23 cellular contexts compared by ENCODE assay signal in the genomic region with DNA sequence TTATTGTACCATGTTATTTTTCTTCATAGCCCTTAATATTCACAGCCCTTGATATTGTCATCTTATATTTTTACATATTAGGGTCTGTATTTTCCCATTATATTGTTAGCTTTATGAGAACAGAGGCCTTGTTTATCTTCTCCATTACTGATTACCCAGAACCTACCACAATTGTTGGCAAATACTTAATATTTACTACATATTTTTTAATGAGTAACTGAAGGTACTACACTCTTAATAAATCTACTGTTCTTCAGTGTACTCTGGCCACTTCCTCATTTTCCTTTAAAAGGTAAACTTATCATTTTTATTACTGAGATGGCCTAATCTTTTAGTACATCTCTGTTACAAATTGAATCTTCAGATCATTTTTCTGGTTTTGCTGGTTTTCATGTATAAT.
"Had no signal": no experiment of that assay in that cellular context is flagged by ENCODE, and none has a peak within 500 bp of the region (broad histone marks: within the 10 kb centered on the region; RNA-seq: fewer than 3 reads in every experiment).

No MANE protein-coding gene starts in this region.

- H3K9me3 ChIP-seq: ovary, stomach, thoracic aorta, transverse colon had no signal

- H3K4me3 ChIP-seq: dorsolateral prefrontal cortex, hepatocyte, lung, neural progenitor cell, ovary, stomach, thoracic aorta, transverse colon had no signal

- DNase-seq: dorsolateral prefrontal cortex; effector CD8-positive, alpha-beta T cell; foreskin melanocyte; head of caudate nucleus; kidney; left cardiac atrium; left ventricle myocardium superior; mesenchymal stem cell; midbrain; nucleus accumbens; ovary; right cardiac atrium; small intestine; stimulated activated CD4-positive, alpha-beta T cell treated with anti-CD3 and anti-CD28 coated beads, Interleukin-12 subunit alpha, Interleukin-12 subunit beta, amount 100 ng/mL, for 4 hours; stimulated activated naive CD4-positive, alpha-beta T cell; stomach; substantia nigra; transverse colon had no signal

- H3K27ac ChIP-seq: dorsolateral prefrontal cortex, hepatocyte, neural progenitor cell, ovary, stomach, thoracic aorta, transverse colon had no signal

- H3K4me1 Mint-ChIP-seq: neural progenitor cell had no signal

- H3K27me3 ChIP-seq: hepatocyte, neural progenitor cell, ovary, transverse colon had no signal

- H3K27ac Mint-ChIP-seq: natural killer cell treated with Interleukin-12 subunit alpha and Interleukin-12 subunit beta and Interleukin-15 and Interleukin-18, amount 100 ng/mL, for 72 hours; neural progenitor cell had no signal

- ATAC-seq: left cardiac atrium; left ventricle myocardium superior; natural killer cell treated with Interleukin-12 subunit alpha and Interleukin-12 subunit beta and Interleukin-15 and Interleukin-18, amount 100 ng/mL, for 72 hours; right cardiac atrium had no signal

- H3K36me3 Mint-ChIP-seq: natural killer cell treated with Interleukin-12 subunit alpha and Interleukin-12 subunit beta and Interleukin-15 and Interleukin-18, amount 100 ng/mL, for 72 hours had no signal

- H3K9me3 Mint-ChIP-seq: natural killer cell treated with Interleukin-12 subunit alpha and Interleukin-12 subunit beta and Interleukin-15 and Interleukin-18, amount 100 ng/mL, for 72 hours; neural progenitor cell had no signal

- H3K4me3 Mint-ChIP-seq: natural killer cell treated with Interleukin-12 subunit alpha and Interleukin-12 subunit beta and Interleukin-15 and Interleukin-18, amount 100 ng/mL, for 72 hours; neural progenitor cell had no signal
